ENCODE assay signal across 1 cellular context in genomic region chr16:82668094-82668493, GRCh38.
TF ChIP-seq lines count a peak whose summit lies in the region.

No MANE protein-coding gene starts in this region.

TF ChIP-seq in IMR-90, 13 proteins besides CTCF, POLR2A, EP300 and RAD21 (continued from another document):
- no peak for TF ChIP-seq ELK1 (IDR thresholded peaks at IDR 0.05; ENCODE audit: borderline replicate concordance, low read depth, low read length)
- TF ChIP-seq USF2 (IDR thresholded peaks at IDR 0.05; ENCODE audit: low read depth, low read length), result no peak
- no peak for TF ChIP-seq RCOR1 (IDR thresholded peaks at IDR 0.05; ENCODE audit: insufficient replicate concordance, low read length)
- TF ChIP-seq BHLHE40 (IDR thresholded peaks at IDR 0.05; ENCODE audit: low read depth, low read length), result no peak
- TF ChIP-seq MAZ (IDR thresholded peaks at IDR 0.05; ENCODE audit: borderline replicate concordance, low read depth, low read length), result no peak
- TF ChIP-seq MXI1 (IDR thresholded peaks at IDR 0.05; ENCODE audit: borderline replicate concordance, low read depth, low read length), result no peak
- no peak for TF ChIP-seq RFX5 (IDR thresholded peaks at IDR 0.05; ENCODE audit: low read depth, low read length)
- no peak for TF ChIP-seq FOS (IDR thresholded peaks at IDR 0.05; ENCODE audit: low read depth, low read length)
- no peak for TF ChIP-seq CHD1 (IDR thresholded peaks at IDR 0.05; ENCODE audit: low read depth, low read length)
